ENCODE assay signal across 8 cellular contexts in the genomic region with DNA sequence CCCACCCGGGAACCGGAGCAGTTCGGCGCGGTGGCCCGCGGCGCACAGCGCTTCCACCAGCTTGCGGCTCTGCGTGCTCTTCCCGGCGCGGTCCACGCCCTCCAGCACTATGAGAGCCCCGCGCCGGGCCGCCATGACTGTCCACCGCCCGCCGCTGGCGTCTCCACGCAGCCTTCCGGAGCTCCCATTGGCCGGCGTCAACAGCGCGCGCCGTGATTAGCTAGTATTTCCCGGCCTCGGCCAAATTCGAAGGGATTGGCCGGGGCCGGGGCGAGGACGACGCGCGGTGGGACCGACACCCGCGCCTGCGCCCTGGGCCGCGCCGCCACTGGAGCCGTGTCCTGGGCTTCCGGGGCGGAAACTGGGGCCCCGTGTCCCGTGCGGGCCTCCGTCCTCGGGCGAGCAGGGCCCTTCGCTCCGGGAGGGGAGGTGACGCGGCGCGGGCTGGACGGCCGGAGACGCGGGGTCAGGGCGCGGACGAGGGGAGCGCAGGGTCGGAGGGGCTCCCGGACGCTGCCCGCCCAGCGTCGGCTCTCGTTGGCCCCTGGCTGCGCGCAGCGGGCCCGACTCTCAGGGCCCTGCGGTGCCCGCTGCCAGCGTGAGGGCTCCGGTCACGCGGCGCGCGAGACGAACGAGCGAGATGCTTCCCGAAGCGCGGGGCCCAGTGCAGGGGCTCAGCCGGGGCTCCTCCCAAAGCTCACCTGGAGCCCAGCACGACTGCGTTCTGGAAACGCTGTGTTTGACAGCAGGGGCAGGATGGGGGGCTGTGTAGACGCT. TPM values are rescaled to one million over a fixed set of nuclear protein-coding genes. Genes with fewer than 3 reads are reported as not detected.
DNase-seq lines count a peak whose midpoint lies in the region; ATAC-seq, FAIRE-seq and TF ChIP-seq lines count a peak whose summit lies in the region.

A gene with protein sequence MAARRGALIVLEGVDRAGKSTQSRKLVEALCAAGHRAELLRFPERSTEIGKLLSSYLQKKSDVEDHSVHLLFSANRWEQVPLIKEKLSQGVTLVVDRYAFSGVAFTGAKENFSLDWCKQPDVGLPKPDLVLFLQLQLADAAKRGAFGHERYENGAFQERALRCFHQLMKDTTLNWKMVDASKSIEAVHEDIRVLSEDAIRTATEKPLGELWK (minus strand): TSS at position 167 of the 777 bp plus-strand sequence. CDS start 32 bp downstream, at position 135.

- H3K9me3 ChIP-seq in Karpas-422 (ENCODE audit: low read length) (no peaks in the 10 kb centered on the region), esophagus muscularis mucosa (no peaks in the 10 kb centered on the region)

- peak within 1 kb of the TSS; percentile 84 to 91 for H3K4me3 Mint-ChIP-seq in activated T-cell treated with anti-CD3 and anti-CD28 coated beads, Interleukin-2, amount 50 U/mL, for 72 hours

- H3K4me1 ChIP-seq in Karpas-422 (ENCODE audit: low read length): peaks cover 16% of the 10 kb centered on the region
- peaks cover 24 to 42% (median 35%) of the 10 kb centered on the region in 4 donors for H3K4me1 ChIP-seq in esophagus muscularis mucosa

- peak within 1 kb of the TSS; percentile 98 for H3K4me2 ChIP-seq in Karpas-422 (ENCODE audit: low read depth, low read length, poor library complexity, severe bottlenecking)

- TF ChIP-seq EP300 in esophagus muscularis mucosa (IDR thresholded peaks at IDR 0.05): no peak

- H3K9me2 ChIP-seq in Karpas-422 (replicated peaks; ENCODE audit: insufficient read depth, low read length): no peaks in the 10 kb centered on the region

- H3K9ac ChIP-seq in Karpas-422 (ENCODE audit: low read length): peak within 1 kb of the TSS; percentile 100

- H3K9me3 Mint-ChIP-seq in activated T-cell treated with anti-CD3 and anti-CD28 coated beads, Interleukin-2, amount 50 U/mL, for 72 hours: no peaks in the 10 kb centered on the region

- WGBS in esophagus muscularis mucosa: under 1% methylated on average over 41 of the region's 102 CpGs

- H2AFZ ChIP-seq in Karpas-422 (ENCODE audit: low read length): peak within 1 kb of the TSS; percentile 84

- no peak for FAIRE-seq in RCC 7860 (lab: Jason Lieb, UNC)

- peaks cover 82% of the 10 kb centered on the region for H3K79me2 ChIP-seq in Karpas-422 (ENCODE audit: low read length)

- ATAC-seq in GM21786 (IDR thresholded peaks at IDR 0.05; ENCODE audit: unreplicated experiment): peak; percentile 95
- ATAC-seq in activated T-cell treated with anti-CD3 and anti-CD28 coated beads, Interleukin-2, amount 50 U/mL, for 72 hours (replicated peaks in 1 of 2): peak; percentile 96 to 97

- peak within 1 kb of the TSS; percentile 64 for H3K27ac ChIP-seq in Karpas-422 (ENCODE audit: low read length)
- peak within 1 kb of the TSS; percentile 90 to 97 (median 96) for H3K27ac ChIP-seq in esophagus muscularis mucosa (replicated peaks in 1 of 4)

- no peaks in the 10 kb centered on the region for H4K20me1 ChIP-seq in Karpas-422 (ENCODE audit: insufficient read depth, low read depth, low read length)

- H3K4me3 ChIP-seq in Karpas-422 (ENCODE audit: low read length): peak within 1 kb of the TSS; percentile 100
- H3K4me3 ChIP-seq in esophagus muscularis mucosa: peak within 1 kb of the TSS; percentile 85 to 99 (median 98)

- intact Hi-C loops in esophagus muscularis mucosa (cut with DNase I): no loop called here

- peak; percentile 85 for DNase-seq in DMS79 (lab: John Stamatoyannopoulos, UW)
- DNase-seq in Karpas-422: peak; percentile 98
- peak; percentile 92 for DNase-seq in RCC 7860 (ENCODE audit: low spot score)
- DNase-seq in activated T-cell treated with anti-CD3 and anti-CD28 coated beads, Interleukin-2, amount 50 U/mL, for 72 hours: peak; percentile 97 to 98
- peak; percentile 97 for DNase-seq in esophagus muscularis mucosa (ENCODE audit: extremely low spot score)
- peak; percentile 98 for DNase-seq in myocyte (ENCODE audit: low read depth)
- peak; percentile 91 to 95 for DNase-seq in stimulated activated CD8-positive, alpha-beta memory T cell treated with anti-CD3 and anti-CD28 coated beads, Interleukin-7, amount 100 ng/mL, for 48 hours (ENCODE audit: extremely low read depth in 1 of 2, low read depth in 1 of 2)

- no peaks in the 10 kb centered on the region for H3K27me3 Mint-ChIP-seq in activated T-cell treated with anti-CD3 and anti-CD28 coated beads, Interleukin-2, amount 50 U/mL, for 72 hours (ENCODE audit: low read depth)

- peaks cover 42% of the 10 kb centered on the region for H3K36me3 ChIP-seq in Karpas-422 (ENCODE audit: insufficient read depth, low read length)
- peaks cover 7 to 28% (median 26%) of the 10 kb centered on the region in 4 donors for H3K36me3 ChIP-seq in esophagus muscularis mucosa

- H3K27ac Mint-ChIP-seq in activated T-cell treated with anti-CD3 and anti-CD28 coated beads, Interleukin-2, amount 50 U/mL, for 72 hours: peak within 1 kb of the TSS; percentile 96

- H3K27me3 ChIP-seq in Karpas-422 (ENCODE audit: low read length) (no peaks in the 10 kb centered on the region), esophagus muscularis mucosa (no peaks in the 10 kb centered on the region)

- TF ChIP-seq CTCF in esophagus muscularis mucosa (IDR thresholded peaks at IDR 0.05): peak in 1 of 3 experiments; percentile 25

- H3K36me3 Mint-ChIP-seq in activated T-cell treated with anti-CD3 and anti-CD28 coated beads, Interleukin-2, amount 50 U/mL, for 72 hours (ENCODE audit: insufficient read depth in 2 of 2): peaks cover 7 to 10% of the 10 kb centered on the region in 2 donors

- peaks cover 42% of the 10 kb centered on the region for H3K4me1 Mint-ChIP-seq in activated T-cell treated with anti-CD3 and anti-CD28 coated beads, Interleukin-2, amount 50 U/mL, for 72 hours (ENCODE audit: low read depth)

- TF ChIP-seq POLR2A in esophagus muscularis mucosa (IDR thresholded peaks at IDR 0.05; ENCODE audit: low read depth): peak; percentile 88

RNA-seq across cellular contexts. Expression of the gene that starts here (rescaled TPM):
- total RNA-seq in Karpas-422 (2014; rRNA removed; shearing (Covaris generic); ENCODE audit: low replicate concordance): 29.1 and 32.0 TPM in 2 replicates
- total RNA-seq in activated T-cell treated with anti-CD3 and anti-CD28 coated beads, Interleukin-2, amount 50 U/mL, for 72 hours: 10 to 100 TPM; 64.6 to 97.5 TPM
- total RNA-seq in esophagus muscularis mucosa (10 to 100 TPM in 2 of 4 donors, 1 to 10 TPM in 2; 6.8 to 14.5 (median 10.6) TPM), myocyte (19.5 and 20.1 TPM in 2 replicates)
- 26.2 TPM for polyA plus RNA-seq in myocyte (2012)

Comparison
In these comparisons a context has a peak if more than half of its experiments do, and no peak if none do; other contexts are left out.
1. Peak in every context shown above with its lines: DNase-seq, ATAC-seq, H3K4me3 ChIP-seq and H3K27ac ChIP-seq.